ENCODE assay signal across 8 cellular contexts in the genomic region with DNA sequence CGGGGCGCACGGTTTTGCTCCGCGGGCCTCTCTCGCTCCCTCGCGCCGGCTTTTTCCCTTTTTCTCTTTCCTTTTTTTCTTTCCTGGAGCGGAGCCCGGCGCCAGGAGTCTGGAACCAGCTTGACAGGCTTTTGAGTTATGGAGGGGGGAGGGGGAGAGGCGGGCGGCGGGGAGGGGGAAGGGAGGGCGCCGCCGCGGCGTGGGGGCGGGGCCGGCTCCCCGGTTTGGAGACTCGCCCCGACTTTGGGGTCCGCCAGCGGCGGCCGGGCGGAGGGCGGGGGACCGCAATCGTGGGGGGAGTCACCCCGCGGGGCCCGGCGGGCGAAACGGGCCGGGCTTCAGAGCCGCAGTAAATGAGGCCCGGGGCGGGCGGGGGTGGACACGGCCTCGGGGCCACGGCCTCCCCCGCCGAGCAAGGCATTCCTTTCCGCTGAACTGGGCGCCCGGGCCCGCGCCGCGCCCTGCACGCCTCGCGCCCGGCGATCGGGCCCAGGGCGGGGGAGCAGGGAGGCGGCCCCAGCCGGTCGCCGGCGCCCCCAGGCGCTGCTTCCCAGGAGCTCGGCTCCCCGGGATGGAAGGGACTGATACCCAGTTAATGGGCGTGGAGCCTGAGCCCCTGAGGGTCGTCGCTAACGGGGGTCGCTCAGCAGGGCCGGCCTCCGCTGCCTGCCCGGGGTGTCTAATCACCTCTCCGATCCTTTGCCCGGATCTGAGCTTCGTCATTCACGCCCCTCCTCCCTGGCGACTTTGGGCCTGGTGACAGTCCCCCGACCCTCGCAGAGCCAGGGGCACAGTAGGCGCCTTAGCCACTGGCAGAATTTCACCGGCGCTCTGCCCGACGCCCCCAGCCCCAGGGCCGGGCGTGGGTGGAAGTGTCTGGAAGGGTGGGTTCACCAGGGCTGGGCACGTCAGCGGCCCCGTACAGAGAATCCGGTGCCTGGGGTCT.
DNase-seq lines count a peak whose midpoint lies in the region; TF ChIP-seq lines count a peak whose summit lies in the region.

No MANE protein-coding gene starts in this region.

- in situ Hi-C loops in T47D (cut with HindIII; ENCODE audit: low pct_unique_long_range_greater_than_20kb, low sequenced_read_pairs), result no loop called here

- H3K27me3 ChIP-seq in SJSA1 (replicated peaks) (no peaks in the 10 kb centered on the region), iPS-15b (ENCODE audit: control insufficient read depth, insufficient read depth, low read length) (peaks cover 60% of the 10 kb centered on the region)

- H3K36me3 ChIP-seq in SJSA1 (peaks cover 4% of the 10 kb centered on the region; the same call in 1 of the 2 replicates), iPS-15b (ENCODE audit: control insufficient read depth, insufficient read depth, low read length) (peaks cover 3% of the 10 kb centered on the region)

- DNase-seq in AG08396 (ENCODE audit: low spot score), result peak; percentile 93
- DNase-seq in HEK293T (ENCODE audit: extremely low spot score), result peak; percentile 69
- peak; percentile 81 to 91 for DNase-seq in SJSA1 (ENCODE audit: low read depth in 1 of 2, low spot score in 2 of 2)
- DNase-seq in T47D (ENCODE audit: low read depth in 1 of 2, low spot score in 1 of 2), result peak; percentile 83 to 97
- peak; percentile 82 for DNase-seq in putamen (ENCODE audit: low spot score)
- no peak for DNase-seq in cortex of kidney (lab: John Stamatoyannopoulos, UW)
- no peak for DNase-seq in MV-4-11 (lab: John Stamatoyannopoulos, UW)

- CTCF ChIA-PET in HEK293T (lab: Yijun Ruan, JAX), result interaction anchor here (0.9 kb wide), 1 partner anchor 10 kb away, joined by 3 read pairs; no protein-coding TSS in a partner anchor

- no peak overlapping the region for H3K9ac ChIP-seq in iPS-15b (ENCODE audit: low read depth, low read length)

- H3K4me3 ChIP-seq in SJSA1 (peak overlapping the region; percentile 36), iPS-15b (ENCODE audit: low read depth, low read length) (peak overlapping the region; percentile 46)

- H3K4me1 ChIP-seq in SJSA1 (replicated peaks), result peaks cover 42% of the 10 kb centered on the region
- peaks cover 2% of the 10 kb centered on the region for H3K4me1 ChIP-seq in iPS-15b (ENCODE audit: control insufficient read depth, insufficient read depth, low read length)

- POLR2A ChIA-PET in HEK293T (lab: Yijun Ruan, JAX), result interaction anchor here (0.7 to 6.2 kb wide), 11 partner anchors 10 to 356 kb away, joined by 3 to 40 read pairs (median 4); a partner anchor contains a TSS

- peak overlapping the region; percentile 99 for H3K27ac ChIP-seq in SJSA1

- H3K9me3 ChIP-seq in SJSA1 (replicated peaks) (0 out of 2 replicates have a peak, but pooled peaks cover 3% of the 10 kb centered on the region), iPS-15b (ENCODE audit: control insufficient read depth, insufficient read depth, low read length) (no peaks in the 10 kb centered on the region)

TF ChIP-seq in HEK293T, 16 proteins besides CTCF, POLR2A, EP300 and RAD21:
- TF ChIP-seq ZNF384 (IDR thresholded peaks at IDR 0.05), result no peak
- TF ChIP-seq, protein P1, sequence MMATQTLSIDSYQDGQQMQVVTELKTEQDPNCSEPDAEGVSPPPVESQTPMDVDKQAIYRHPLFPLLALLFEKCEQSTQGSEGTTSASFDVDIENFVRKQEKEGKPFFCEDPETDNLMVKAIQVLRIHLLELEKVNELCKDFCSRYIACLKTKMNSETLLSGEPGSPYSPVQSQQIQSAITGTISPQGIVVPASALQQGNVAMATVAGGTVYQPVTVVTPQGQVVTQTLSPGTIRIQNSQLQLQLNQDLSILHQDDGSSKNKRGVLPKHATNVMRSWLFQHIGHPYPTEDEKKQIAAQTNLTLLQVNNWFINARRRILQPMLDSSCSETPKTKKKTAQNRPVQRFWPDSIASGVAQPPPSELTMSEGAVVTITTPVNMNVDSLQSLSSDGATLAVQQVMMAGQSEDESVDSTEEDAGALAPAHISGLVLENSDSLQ (IDR thresholded peaks at IDR 0.05), result peak; percentile 69

Comparison
In these comparisons a context has a peak if more than half of its experiments do, and no peak if none do; other contexts are left out.
1. DNase-seq: peak in AG08396 (single experiment), HEK293T (single experiment), SJSA1 (2 of 2), T47D (2 of 2) and putamen (single experiment); none in cortex of kidney (single experiment) and MV-4-11 (single experiment).